In the genomic region with DNA sequence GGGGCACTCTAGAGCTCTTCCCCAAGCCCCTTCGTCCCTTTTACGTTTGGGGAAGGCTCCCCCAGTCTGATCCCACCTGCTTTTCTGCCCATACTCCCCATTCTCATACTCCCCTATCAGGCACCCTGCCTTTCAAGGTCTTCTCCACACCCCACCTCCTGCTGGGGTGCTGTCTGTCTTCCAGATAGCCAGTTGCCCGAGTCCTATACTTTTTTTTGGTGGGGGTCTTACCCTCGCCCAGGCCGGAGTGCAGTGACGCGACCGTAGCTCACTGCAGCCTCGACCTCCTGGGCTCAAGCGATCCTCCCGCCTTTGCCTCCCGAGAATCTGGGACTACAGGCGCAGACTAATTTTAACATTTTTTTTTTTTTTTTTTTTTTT, we compare ENCODE assay signal across 8 cellular contexts. TPM values are rescaled to one million over a fixed set of nuclear protein-coding genes. Genes with fewer than 3 reads are reported as not detected.
DNase-seq lines count a peak whose midpoint lies in the region; ATAC-seq, FAIRE-seq and TF ChIP-seq lines count a peak whose summit lies in the region.

No MANE protein-coding gene starts in this region.

- H3K9ac ChIP-seq in HepG2 (ENCODE audit: insufficient read depth, low read depth, low read length): peak overlapping the region; percentile 95

- peak overlapping the region; percentile 98 for H3K4me2 ChIP-seq in HepG2 (ENCODE audit: low read depth, low read length)

- H3K4me1 ChIP-seq in HepG2 (ENCODE audit: insufficient read depth, low read length): peaks cover 44% of the 10 kb centered on the region
- H3K4me1 ChIP-seq in tibial artery: peaks cover 0 to 38% (median 30%) of the 10 kb centered on the region in 4 donors

- no peaks in the 10 kb centered on the region for H3K27me3 ChIP-seq in HepG2 (ENCODE audit: control insufficient read depth in 1 of 2, insufficient read depth in 2 of 2, low read length in 2 of 2)
- H3K27me3 ChIP-seq in tibial artery: no peaks in the 10 kb centered on the region

- peak overlapping the region; percentile 67 for H3K27ac ChIP-seq in HepG2 (ENCODE audit: extremely low read length, insufficient read depth, low read length)
- peak overlapping the region; percentile 83 to 89 for H3K27ac ChIP-seq in tibial artery

- ATAC-seq in activated CD8-positive, alpha-beta memory T cell treated with anti-CD3 and anti-CD28 coated beads, Interleukin-2, amount 10 ng/mL, durations not matched to agents 7 days and 5 days: no peak
- no peak for ATAC-seq in HepG2
- no peak for ATAC-seq in HG03280 (IDR thresholded peaks at IDR 0.05; ENCODE audit: unreplicated experiment)

- H3K4me1 Mint-ChIP-seq in activated CD8-positive, alpha-beta memory T cell treated with anti-CD3 and anti-CD28 coated beads, Interleukin-2, amount 10 ng/mL, durations not matched to agents 7 days and 5 days: peaks cover 21% of the 10 kb centered on the region
- peaks cover 7% of the 10 kb centered on the region for H3K4me1 Mint-ChIP-seq in activated naive CD8-positive, alpha-beta T cell treated with anti-CD3 and anti-CD28 coated beads for 36 hours

- TF ChIP-seq EP300 in HepG2 (IDR thresholded peaks at IDR 0.05; ENCODE audit: low read depth in 2 of 2, low read length in 2 of 2) (no peak), HepG2 (CRISPR knock-in tag; IDR thresholded peaks at IDR 0.05; ENCODE audit: borderline replicate concordance) (no peak)

- no peak overlapping the region for H2AFZ ChIP-seq in HepG2 (ENCODE audit: low read length)

- peaks cover 0 to 9% of the 10 kb centered on the region in 2 experiments; a peak in 1 of 5 replicates for H3K36me3 ChIP-seq in HepG2 (replicated peaks in 1 of 2; ENCODE audit: control insufficient read depth in 1 of 2, insufficient read depth in 2 of 2, low read length in 2 of 2)
- peaks cover 0 to 26% (median 6%) of the 10 kb centered on the region in 3 donors for H3K36me3 ChIP-seq in tibial artery

- no peaks in the 10 kb centered on the region for H3K9me3 Mint-ChIP-seq in activated CD8-positive, alpha-beta memory T cell treated with anti-CD3 and anti-CD28 coated beads, Interleukin-2, amount 10 ng/mL, durations not matched to agents 7 days and 5 days (ENCODE audit: low read depth)
- no peaks in the 10 kb centered on the region for H3K9me3 Mint-ChIP-seq in activated naive CD8-positive, alpha-beta T cell treated with anti-CD3 and anti-CD28 coated beads for 36 hours

- CTCF ChIA-PET in activated CD8-positive, alpha-beta memory T cell treated with anti-CD3 and anti-CD28 coated beads, Interleukin-2, amount 10 ng/mL, durations not matched to agents 7 days and 5 days (lab: Charles Lee): interaction anchor here (1.1 to 8.9 kb wide), 7 partner anchors 10 to 133 kb away, joined by 3 to 147 read pairs (median 5); a partner anchor contains a TSS
- CTCF ChIA-PET in HepG2 (lab: Yijun Ruan, JAX; ENCODE audit: low intra/inter-chr PET ratio, low total read pairs): no interaction called here

- no peak for TF ChIP-seq RAD21 in HepG2 (CRISPR knock-in tag; IDR thresholded peaks at IDR 0.05)

- POLR2A ChIA-PET in HepG2 (lab: Yijun Ruan, JAX): interaction anchor here (1.2 to 1.6 kb wide), 4 partner anchors 10 to 136 kb away, joined by 3 to 6 read pairs (median 6); a partner anchor contains a TSS

- intact Hi-C loops in HepG2 (cut with micrococcal nuclease; ENCODE audit: unreplicated experiment) (no loop called here), tibial artery (cut with DNase I; ENCODE audit: low total_unique reads) (loop anchor here (5.0 kb wide), 1 partner anchor 72 kb away; a partner anchor contains a TSS)

- no peaks in the 10 kb centered on the region for H3K27me3 Mint-ChIP-seq in activated CD8-positive, alpha-beta memory T cell treated with anti-CD3 and anti-CD28 coated beads, Interleukin-2, amount 10 ng/mL, durations not matched to agents 7 days and 5 days
- no peaks in the 10 kb centered on the region for H3K27me3 Mint-ChIP-seq in activated naive CD8-positive, alpha-beta T cell treated with anti-CD3 and anti-CD28 coated beads for 36 hours

- in situ Hi-C loops in HepG2 (cut with HindIII; ENCODE audit: extremely low pct_ligation_motif_present, low pct_unique_long_range_greater_than_20kb): no loop called here

- H3K36me3 Mint-ChIP-seq in activated CD8-positive, alpha-beta memory T cell treated with anti-CD3 and anti-CD28 coated beads, Interleukin-2, amount 10 ng/mL, durations not matched to agents 7 days and 5 days: peaks cover 2% of the 10 kb centered on the region
- peaks cover 2% of the 10 kb centered on the region for H3K36me3 Mint-ChIP-seq in activated naive CD8-positive, alpha-beta T cell treated with anti-CD3 and anti-CD28 coated beads for 36 hours

- no peak for TF ChIP-seq POLR2A in HepG2 (IDR thresholded peaks at IDR 0.05; ENCODE audit: insufficient read depth in 1 of 2, low read depth in 2 of 2, low read length in 2 of 2)

- no peaks in the 10 kb centered on the region for H3K79me2 ChIP-seq in HepG2 (ENCODE audit: insufficient read depth, low read length)

- peak overlapping the region; percentile 84 for H3K4me3 Mint-ChIP-seq in activated CD8-positive, alpha-beta memory T cell treated with anti-CD3 and anti-CD28 coated beads, Interleukin-2, amount 10 ng/mL, durations not matched to agents 7 days and 5 days
- peak overlapping the region; percentile 97 for H3K4me3 Mint-ChIP-seq in activated naive CD8-positive, alpha-beta T cell treated with anti-CD3 and anti-CD28 coated beads for 36 hours

- 68% methylated on average over 13 of the region's 13 CpGs for WGBS in HepG2 (ENCODE audit: low lambda C conversion rate)

- H3K4me3 ChIP-seq in HepG2 (replicated peaks in 1 of 3; ENCODE audit: insufficient read depth in 1 of 3, low read depth in 2 of 3, low read length in 3 of 3): peak overlapping the region; percentile 75 to 97 (median 92)
- peak overlapping the region; percentile 74 to 93 for H3K4me3 ChIP-seq in tibial artery

- no TSS peak for BruUV-seq in HepG2 (replicated peaks; lab: Mats Ljungman, UMichigan)

- no peak for TF ChIP-seq CTCF in HepG2 (CRISPR knock-in tag; IDR thresholded peaks at IDR 0.05)
- TF ChIP-seq CTCF in tibial artery (IDR thresholded peaks at IDR 0.05): no peak

- DNase-seq in activated CD8-positive, alpha-beta memory T cell treated with anti-CD3 and anti-CD28 coated beads, Interleukin-2, amount 10 ng/mL, durations not matched to agents 7 days and 5 days: no peak
- no peak for DNase-seq in activated CD8-positive, alpha-beta memory T cell treated with anti-CD3 and anti-CD28 coated beads for 24 hours
- no peak for DNase-seq in activated naive CD8-positive, alpha-beta T cell treated with anti-CD3 and anti-CD28 coated beads for 36 hours
- DNase-seq in HepG2 (ENCODE audit: low spot score) (no peak), tibial artery (peak; percentile 27 to 70), mesenteric fat pad (ENCODE audit: low spot score) (no peak), foreskin melanocyte (no peak)

- H3K9me3 ChIP-seq in HepG2 (ENCODE audit: low read length) (no peaks in the 10 kb centered on the region), tibial artery (no peaks in the 10 kb centered on the region)

- FAIRE-seq in HepG2 (lab: Jason Lieb, UNC): no peak

- no peaks in the 10 kb centered on the region for H4K20me1 ChIP-seq in HepG2 (ENCODE audit: insufficient read depth, low read length)

- H3K27ac Mint-ChIP-seq in activated CD8-positive, alpha-beta memory T cell treated with anti-CD3 and anti-CD28 coated beads, Interleukin-2, amount 10 ng/mL, durations not matched to agents 7 days and 5 days: peak overlapping the region; percentile 95
- H3K27ac Mint-ChIP-seq in activated naive CD8-positive, alpha-beta T cell treated with anti-CD3 and anti-CD28 coated beads for 36 hours: peak overlapping the region; percentile 98

RNA-seq across cellular contexts. Expression of a gene that starts 0.8 kb away (rescaled TPM):
- 10 to 100 TPM; 15.9 to 19.2 TPM for total RNA-seq in activated CD8-positive, alpha-beta memory T cell treated with anti-CD3 and anti-CD28 coated beads, Interleukin-2, amount 10 ng/mL, durations not matched to agents 7 days and 5 days
- 10 to 100 TPM; 24.2 to 25.2 TPM for total RNA-seq in activated naive CD8-positive, alpha-beta T cell treated with anti-CD3 and anti-CD28 coated beads for 36 hours
- total RNA-seq in HepG2 (2016; rRNA removed; fragmentation: Illumina TruSeq; extraction: Trizol) (6.4 and 7.0 TPM in 2 replicates), mesenteric fat pad (14.3 TPM)
- total RNA-seq in HepG2 (2016; cell fraction: cytosol; rRNA removed; fragmentation: Illumina TruSeq; extraction: Trizol; ENCODE audit: low read depth): 2.5 and 2.8 TPM in 2 replicates
- 6.2 and 6.4 TPM in 2 replicates for total RNA-seq in HepG2 (2016; cell fraction: insoluble cytoplasmic fraction; rRNA removed; fragmentation: Illumina TruSeq; extraction: Trizol)
- total RNA-seq in HepG2 (2016; cell fraction: membrane; rRNA removed; fragmentation: Illumina TruSeq; extraction: Trizol): 3.3 and 3.6 TPM in 2 replicates
- 4.1 and 4.7 TPM in 2 replicates for total RNA-seq in HepG2 (2016; cell fraction: nucleus; rRNA removed; fragmentation: Illumina TruSeq; extraction: Trizol)
- 7.1 and 8.1 TPM in 2 replicates for polyA plus RNA-seq in HepG2 (2011; rRNA removed)
- polyA plus RNA-seq in HepG2 (2011; cell fraction: cytosol; rRNA removed): 3.7 and 7.1 TPM in 2 replicates
- polyA plus RNA-seq in HepG2 (2011; cell fraction: nucleus; rRNA removed): 10.5 and 11.1 TPM in 2 replicates
- 2.0 and 3.1 TPM in 2 replicates for polyA plus RNA-seq in HepG2 (2012)
- 1.7 and 1.9 TPM in 2 replicates for polyA plus RNA-seq in HepG2 (2016; cell fraction: cytosol; fragmentation: Illumina TruSeq; extraction: Trizol; ENCODE audit: low read depth)
- 7.3 and 7.9 TPM in 2 replicates for polyA plus RNA-seq in HepG2 (2016; cell fraction: insoluble cytoplasmic fraction; fragmentation: Illumina TruSeq; extraction: Trizol; ENCODE audit: low read depth)
- 1.8 and 2.3 TPM in 2 replicates for polyA plus RNA-seq in HepG2 (2016; cell fraction: membrane; fragmentation: Illumina TruSeq; extraction: Trizol; ENCODE audit: low read depth)
- polyA plus RNA-seq in HepG2 (2016; cell fraction: nucleus; fragmentation: Illumina TruSeq; extraction: Trizol; ENCODE audit: insufficient read depth, low read depth): 8.1 and 14.0 TPM in 2 replicates
- 8.6 and 26.6 TPM in 2 replicates for polyA minus RNA-seq in HepG2 (2011; rRNA and poly(A)+ RNA removed; ENCODE audit: low replicate concordance)
- polyA minus RNA-seq in HepG2 (2011; cell fraction: cytosol; rRNA and poly(A)+ RNA removed): 0.89 and 2.6 TPM in 2 replicates
- 6.2 and 11.3 TPM in 2 replicates for polyA minus RNA-seq in HepG2 (2011; cell fraction: nucleus; rRNA and poly(A)+ RNA removed)

RNA-seq across cellular contexts. Expression of a gene that starts 19.9 kb away (rescaled TPM):
- 10 to 100 TPM; 13.8 to 15.8 TPM for total RNA-seq in activated CD8-positive, alpha-beta memory T cell treated with anti-CD3 and anti-CD28 coated beads, Interleukin-2, amount 10 ng/mL, durations not matched to agents 7 days and 5 days
- total RNA-seq in activated naive CD8-positive, alpha-beta T cell treated with anti-CD3 and anti-CD28 coated beads for 36 hours: 1 to 10 TPM; 4.9 TPM
- total RNA-seq in HepG2 (2016; rRNA removed; fragmentation: Illumina TruSeq; extraction: Trizol): 2.9 and 6.1 TPM in 2 replicates
- total RNA-seq in HepG2 (2016; cell fraction: cytosol; rRNA removed; fragmentation: Illumina TruSeq; extraction: Trizol; ENCODE audit: low read depth): 1.3 and 1.8 TPM in 2 replicates
- total RNA-seq in HepG2 (2016; cell fraction: insoluble cytoplasmic fraction; rRNA removed; fragmentation: Illumina TruSeq; extraction: Trizol): 3.3 and 5.7 TPM in 2 replicates
- total RNA-seq in HepG2 (2016; cell fraction: membrane; rRNA removed; fragmentation: Illumina TruSeq; extraction: Trizol): 2.4 and 4.1 TPM in 2 replicates
- total RNA-seq in HepG2 (2016; cell fraction: nucleus; rRNA removed; fragmentation: Illumina TruSeq; extraction: Trizol): 6.6 and 10.3 TPM in 2 replicates
- polyA plus RNA-seq in HepG2 (2011; rRNA removed): 12.2 and 14.8 TPM in 2 replicates
- 5.3 and 6.0 TPM in 2 replicates for polyA plus RNA-seq in HepG2 (2011; cell fraction: cytosol; rRNA removed)
- 75.2 and 75.4 TPM in 2 replicates for polyA plus RNA-seq in HepG2 (2011; cell fraction: nucleus; rRNA removed)
- 8.5 and 18.8 TPM in 2 replicates for polyA plus RNA-seq in HepG2 (2012)
- polyA plus RNA-seq in HepG2 (2016; cell fraction: cytosol; fragmentation: Illumina TruSeq; extraction: Trizol; ENCODE audit: low read depth): 0.94 and 1.4 TPM in 2 replicates
- 3.1 and 4.5 TPM in 2 replicates for polyA plus RNA-seq in HepG2 (2016; cell fraction: insoluble cytoplasmic fraction; fragmentation: Illumina TruSeq; extraction: Trizol; ENCODE audit: low read depth)
- polyA plus RNA-seq in HepG2 (2016; cell fraction: membrane; fragmentation: Illumina TruSeq; extraction: Trizol; ENCODE audit: low read depth): 2.3 and 2.5 TPM in 2 replicates
- 26.8 and 37.4 TPM in 2 replicates for polyA plus RNA-seq in HepG2 (2016; cell fraction: nucleus; fragmentation: Illumina TruSeq; extraction: Trizol; ENCODE audit: insufficient read depth, low read depth)
- polyA minus RNA-seq in HepG2 (2011; rRNA and poly(A)+ RNA removed; ENCODE audit: low replicate concordance): 5.2 and 10.7 TPM in 2 replicates
- polyA minus RNA-seq in HepG2 (2011; cell fraction: cytosol; rRNA and poly(A)+ RNA removed): 1.7 and 3.1 TPM in 2 replicates
- polyA minus RNA-seq in HepG2 (2011; cell fraction: nucleus; rRNA and poly(A)+ RNA removed): 12.8 and 13.4 TPM in 2 replicates
- total RNA-seq in mesenteric fat pad: 3.5 TPM

RNA-seq across cellular contexts. Expression of a gene that starts 30.7 kb away (rescaled TPM):
- total RNA-seq in activated CD8-positive, alpha-beta memory T cell treated with anti-CD3 and anti-CD28 coated beads, Interleukin-2, amount 10 ng/mL, durations not matched to agents 7 days and 5 days: not detected
- total RNA-seq in activated naive CD8-positive, alpha-beta T cell treated with anti-CD3 and anti-CD28 coated beads for 36 hours: not detected
- 0.31 TPM in 1 of 2 replicates, not detected in the other for total RNA-seq in HepG2 (2016; rRNA removed; fragmentation: Illumina TruSeq; extraction: Trizol)
- total RNA-seq in HepG2 (2016; cell fraction: cytosol; rRNA removed; fragmentation: Illumina TruSeq; extraction: Trizol; ENCODE audit: low read depth): 0.40 TPM in 1 of 2 replicates, not detected in the other
- total RNA-seq in HepG2 (2016; cell fraction: insoluble cytoplasmic fraction; rRNA removed; fragmentation: Illumina TruSeq; extraction: Trizol): 0.32 TPM in 1 of 2 replicates, not detected in the other
- 0.19 TPM in 1 of 2 replicates, not detected in the other for total RNA-seq in HepG2 (2016; cell fraction: membrane; rRNA removed; fragmentation: Illumina TruSeq; extraction: Trizol)
- 0.40 and 0.50 TPM in 2 replicates for total RNA-seq in HepG2 (2016; cell fraction: nucleus; rRNA removed; fragmentation: Illumina TruSeq; extraction: Trizol)
- 0.51 and 0.59 TPM in 2 replicates for polyA plus RNA-seq in HepG2 (2011; rRNA removed)
- 0.59 and 1.2 TPM in 2 replicates for polyA plus RNA-seq in HepG2 (2011; cell fraction: cytosol; rRNA removed)
- 0.71 and 1.2 TPM in 2 replicates for polyA plus RNA-seq in HepG2 (2011; cell fraction: nucleus; rRNA removed)
- polyA plus RNA-seq in HepG2 (2012): 1.0 and 1.2 TPM in 2 replicates
- polyA plus RNA-seq in HepG2 (2016; cell fraction: cytosol; fragmentation: Illumina TruSeq; extraction: Trizol; ENCODE audit: low read depth): 0.24 and 0.34 TPM in 2 replicates
- 0.24 and 0.32 TPM in 2 replicates for polyA plus RNA-seq in HepG2 (2016; cell fraction: insoluble cytoplasmic fraction; fragmentation: Illumina TruSeq; extraction: Trizol; ENCODE audit: low read depth)
- 0.38 and 0.39 TPM in 2 replicates for polyA plus RNA-seq in HepG2 (2016; cell fraction: membrane; fragmentation: Illumina TruSeq; extraction: Trizol; ENCODE audit: low read depth)
- 0.49 and 1.4 TPM in 2 replicates for polyA plus RNA-seq in HepG2 (2016; cell fraction: nucleus; fragmentation: Illumina TruSeq; extraction: Trizol; ENCODE audit: insufficient read depth, low read depth)
- 0.26 and 0.98 TPM in 2 replicates for polyA minus RNA-seq in HepG2 (2011; rRNA and poly(A)+ RNA removed; ENCODE audit: low replicate concordance)
- 0.49 and 1.1 TPM in 2 replicates for polyA minus RNA-seq in HepG2 (2011; cell fraction: cytosol; rRNA and poly(A)+ RNA removed)
- polyA minus RNA-seq in HepG2 (2011; cell fraction: nucleus; rRNA and poly(A)+ RNA removed): not detected in 2 replicates
- total RNA-seq in mesenteric fat pad: not detected

RNA-seq across cellular contexts. Expression of a gene that starts 56.0 kb away (rescaled TPM):
- 10 to 100 TPM; 60.5 to 72.7 TPM for total RNA-seq in activated CD8-positive, alpha-beta memory T cell treated with anti-CD3 and anti-CD28 coated beads, Interleukin-2, amount 10 ng/mL, durations not matched to agents 7 days and 5 days
- 100 to 1,000 TPM; 117 to 124 TPM for total RNA-seq in activated naive CD8-positive, alpha-beta T cell treated with anti-CD3 and anti-CD28 coated beads for 36 hours
- 37.5 and 47.5 TPM in 2 replicates for total RNA-seq in HepG2 (2016; rRNA removed; fragmentation: Illumina TruSeq; extraction: Trizol)
- 25.0 and 27.0 TPM in 2 replicates for total RNA-seq in HepG2 (2016; cell fraction: cytosol; rRNA removed; fragmentation: Illumina TruSeq; extraction: Trizol; ENCODE audit: low read depth)
- total RNA-seq in HepG2 (2016; cell fraction: insoluble cytoplasmic fraction; rRNA removed; fragmentation: Illumina TruSeq; extraction: Trizol): 37.7 and 52.7 TPM in 2 replicates
- 22.7 and 27.6 TPM in 2 replicates for total RNA-seq in HepG2 (2016; cell fraction: membrane; rRNA removed; fragmentation: Illumina TruSeq; extraction: Trizol)
- 36.5 and 38.0 TPM in 2 replicates for total RNA-seq in HepG2 (2016; cell fraction: nucleus; rRNA removed; fragmentation: Illumina TruSeq; extraction: Trizol)
- 50.3 and 54.5 TPM in 2 replicates for polyA plus RNA-seq in HepG2 (2011; rRNA removed)
- polyA plus RNA-seq in HepG2 (2011; cell fraction: cytosol; rRNA removed): 57.5 and 59.3 TPM in 2 replicates
- 61.1 and 71.4 TPM in 2 replicates for polyA plus RNA-seq in HepG2 (2011; cell fraction: nucleus; rRNA removed)
- polyA plus RNA-seq in HepG2 (2012): 39.8 and 49.3 TPM in 2 replicates
- 23.2 and 24.2 TPM in 2 replicates for polyA plus RNA-seq in HepG2 (2016; cell fraction: cytosol; fragmentation: Illumina TruSeq; extraction: Trizol; ENCODE audit: low read depth)
- polyA plus RNA-seq in HepG2 (2016; cell fraction: insoluble cytoplasmic fraction; fragmentation: Illumina TruSeq; extraction: Trizol; ENCODE audit: low read depth): 54.9 and 56.3 TPM in 2 replicates
- 27.2 and 30.8 TPM in 2 replicates for polyA plus RNA-seq in HepG2 (2016; cell fraction: membrane; fragmentation: Illumina TruSeq; extraction: Trizol; ENCODE audit: low read depth)
- polyA plus RNA-seq in HepG2 (2016; cell fraction: nucleus; fragmentation: Illumina TruSeq; extraction: Trizol; ENCODE audit: insufficient read depth, low read depth): 97.8 and 98.1 TPM in 2 replicates
- 20.0 and 77.8 TPM in 2 replicates for polyA minus RNA-seq in HepG2 (2011; rRNA and poly(A)+ RNA removed; ENCODE audit: low replicate concordance)
- 9.4 and 16.6 TPM in 2 replicates for polyA minus RNA-seq in HepG2 (2011; cell fraction: cytosol; rRNA and poly(A)+ RNA removed)
- 14.7 and 15.2 TPM in 2 replicates for polyA minus RNA-seq in HepG2 (2011; cell fraction: nucleus; rRNA and poly(A)+ RNA removed)
- 51.9 TPM for total RNA-seq in mesenteric fat pad

RNA-seq across cellular contexts. Expression of a gene that starts 56.1 kb away (rescaled TPM):
- 1 to 10 TPM; 7.0 to 9.0 TPM for total RNA-seq in activated CD8-positive, alpha-beta memory T cell treated with anti-CD3 and anti-CD28 coated beads, Interleukin-2, amount 10 ng/mL, durations not matched to agents 7 days and 5 days
- total RNA-seq in activated naive CD8-positive, alpha-beta T cell treated with anti-CD3 and anti-CD28 coated beads for 36 hours: 10 to 100 TPM in 1 of 2 experiments, 1 to 10 TPM in 1; 9.5 to 10.7 TPM
- total RNA-seq in HepG2 (2016; rRNA removed; fragmentation: Illumina TruSeq; extraction: Trizol) (3.0 and 3.3 TPM in 2 replicates), mesenteric fat pad (11.7 TPM)
- 1.3 TPM in 2 replicates for total RNA-seq in HepG2 (2016; cell fraction: cytosol; rRNA removed; fragmentation: Illumina TruSeq; extraction: Trizol; ENCODE audit: low read depth)
- 2.7 and 3.2 TPM in 2 replicates for total RNA-seq in HepG2 (2016; cell fraction: insoluble cytoplasmic fraction; rRNA removed; fragmentation: Illumina TruSeq; extraction: Trizol)
- 2.5 and 2.7 TPM in 2 replicates for total RNA-seq in HepG2 (2016; cell fraction: membrane; rRNA removed; fragmentation: Illumina TruSeq; extraction: Trizol)
- total RNA-seq in HepG2 (2016; cell fraction: nucleus; rRNA removed; fragmentation: Illumina TruSeq; extraction: Trizol): 2.6 and 2.8 TPM in 2 replicates
- polyA plus RNA-seq in HepG2 (2011; rRNA removed): 3.5 and 3.8 TPM in 2 replicates
- polyA plus RNA-seq in HepG2 (2011; cell fraction: cytosol; rRNA removed): 3.7 and 5.6 TPM in 2 replicates
- 3.5 and 4.4 TPM in 2 replicates for polyA plus RNA-seq in HepG2 (2011; cell fraction: nucleus; rRNA removed)
- 2.0 and 4.5 TPM in 2 replicates for polyA plus RNA-seq in HepG2 (2012)
- polyA plus RNA-seq in HepG2 (2016; cell fraction: cytosol; fragmentation: Illumina TruSeq; extraction: Trizol; ENCODE audit: low read depth): 1.9 and 2.1 TPM in 2 replicates
- 7.7 and 7.8 TPM in 2 replicates for polyA plus RNA-seq in HepG2 (2016; cell fraction: insoluble cytoplasmic fraction; fragmentation: Illumina TruSeq; extraction: Trizol; ENCODE audit: low read depth)
- 3.1 and 3.6 TPM in 2 replicates for polyA plus RNA-seq in HepG2 (2016; cell fraction: membrane; fragmentation: Illumina TruSeq; extraction: Trizol; ENCODE audit: low read depth)
- 5.6 and 6.4 TPM in 2 replicates for polyA plus RNA-seq in HepG2 (2016; cell fraction: nucleus; fragmentation: Illumina TruSeq; extraction: Trizol; ENCODE audit: insufficient read depth, low read depth)
- 8.4 and 10.1 TPM in 2 replicates for polyA minus RNA-seq in HepG2 (2011; rRNA and poly(A)+ RNA removed; ENCODE audit: low replicate concordance)
- 2.0 and 3.3 TPM in 2 replicates for polyA minus RNA-seq in HepG2 (2011; cell fraction: cytosol; rRNA and poly(A)+ RNA removed)
- 7.7 and 9.3 TPM in 2 replicates for polyA minus RNA-seq in HepG2 (2011; cell fraction: nucleus; rRNA and poly(A)+ RNA removed)

Comparison
In these comparisons a context has a peak if more than half of its experiments do, and no peak if none do; other contexts are left out.
1. DNase-seq: peak in tibial artery (2 of 2); none in activated CD8-positive, alpha-beta memory T cell treated with anti-CD3 and anti-CD28 coated beads, Interleukin-2, amount 10 ng/mL, durations not matched to agents 7 days and 5 days (single experiment), activated CD8-positive, alpha-beta memory T cell treated with anti-CD3 and anti-CD28 coated beads for 24 hours (single experiment), activated naive CD8-positive, alpha-beta T cell treated with anti-CD3 and anti-CD28 coated beads for 36 hours (single experiment), HepG2 (single experiment), mesenteric fat pad (single experiment) and foreskin melanocyte (single experiment).